ENCODE assay signal across 1 cellular context in the genomic region with DNA sequence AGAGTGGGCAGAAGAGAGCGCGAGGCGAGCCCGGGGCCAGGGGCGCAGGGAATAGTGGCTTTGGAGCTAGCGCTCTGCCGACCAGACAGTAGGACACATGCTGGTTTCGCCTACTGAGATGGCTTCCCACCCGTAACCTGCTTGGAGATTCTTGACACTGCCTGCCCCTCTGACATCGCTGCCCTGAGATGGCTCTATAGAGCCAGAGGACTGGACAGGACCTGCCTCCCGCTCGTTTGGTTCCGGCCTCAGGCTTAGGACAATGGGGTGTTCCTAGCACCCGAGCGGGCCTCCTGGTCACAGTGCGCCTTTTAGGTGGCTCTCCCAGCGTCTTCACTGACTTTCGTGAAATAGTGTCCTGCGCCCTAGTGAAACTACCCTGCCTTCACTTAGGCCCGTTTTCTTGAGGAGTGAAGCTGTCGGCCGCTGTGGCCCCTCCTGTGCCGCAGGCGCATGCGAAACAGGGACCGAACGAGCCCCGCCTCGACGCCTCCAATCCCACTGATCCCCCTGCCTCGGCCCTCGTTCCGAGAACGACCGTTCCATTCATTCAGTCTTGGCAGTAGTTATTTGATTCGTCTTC.
A peak's percentile ranks its signal among the peaks of the same experiment; 100 is the strongest.
TF ChIP-seq lines count a peak whose summit lies in the region.

No MANE protein-coding gene starts in this region.

TF ChIP-seq in K562, 482 proteins besides CTCF, POLR2A, EP300 and RAD21 (continued from another document):
- TF ChIP-seq RBM39 (optimal IDR thresholded peaks at IDR 0.05; ENCODE audit: low read depth, low read length): no peak
- no peak for TF ChIP-seq NR4A1 (CRISPR knock-in tag; IDR thresholded peaks at IDR 0.05)
- no peak for TF ChIP-seq NR4A1 (tag; IDR thresholded peaks at IDR 0.05)
- no peak for TF ChIP-seq ZNF134 (CRISPR knock-in tag; conservative IDR thresholded peaks at IDR 0.05)
- peak; percentile 60 for TF ChIP-seq RBBP5 (IDR thresholded peaks at IDR 0.05; ENCODE audit: borderline replicate concordance, insufficient read depth, low read length, poor library complexity, severe bottlenecking)
- TF ChIP-seq NR2C2 (CRISPR knock-in tag; IDR thresholded peaks at IDR 0.05): no peak
- TF ChIP-seq NR2C2 (tag; IDR thresholded peaks at IDR 0.05): no peak
- no peak for TF ChIP-seq ZNF124 (CRISPR knock-in tag; IDR thresholded peaks at IDR 0.05)
- no peak for TF ChIP-seq CSDE1 (IDR thresholded peaks at IDR 0.05)
- TF ChIP-seq, protein P1, sequence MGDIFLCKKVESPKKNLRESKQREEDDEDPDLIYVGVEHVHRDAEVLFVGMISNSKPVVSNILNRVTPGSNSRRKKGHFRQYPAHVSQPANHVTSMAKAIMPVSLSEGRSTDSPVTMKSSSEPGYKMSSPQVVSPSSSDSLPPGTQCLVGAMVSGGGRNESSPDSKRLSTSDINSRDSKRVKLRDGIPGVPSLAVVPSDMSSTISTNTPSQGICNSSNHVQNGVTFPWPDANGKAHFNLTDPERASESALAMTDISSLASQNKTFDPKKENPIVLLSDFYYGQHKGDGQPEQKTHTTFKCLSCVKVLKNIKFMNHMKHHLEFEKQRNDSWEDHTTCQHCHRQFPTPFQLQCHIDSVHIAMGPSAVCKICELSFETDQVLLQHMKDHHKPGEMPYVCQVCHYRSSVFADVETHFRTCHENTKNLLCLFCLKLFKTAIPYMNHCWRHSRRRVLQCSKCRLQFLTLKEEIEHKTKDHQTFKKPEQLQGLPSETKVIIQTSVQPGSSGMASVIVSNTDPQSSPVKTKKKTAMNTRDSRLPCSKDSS (IDR thresholded peaks at IDR 0.05; ENCODE audit: low read depth, partially characterized antibody): no peak
